1 cellular context compared by ENCODE assay signal in the genomic region with DNA sequence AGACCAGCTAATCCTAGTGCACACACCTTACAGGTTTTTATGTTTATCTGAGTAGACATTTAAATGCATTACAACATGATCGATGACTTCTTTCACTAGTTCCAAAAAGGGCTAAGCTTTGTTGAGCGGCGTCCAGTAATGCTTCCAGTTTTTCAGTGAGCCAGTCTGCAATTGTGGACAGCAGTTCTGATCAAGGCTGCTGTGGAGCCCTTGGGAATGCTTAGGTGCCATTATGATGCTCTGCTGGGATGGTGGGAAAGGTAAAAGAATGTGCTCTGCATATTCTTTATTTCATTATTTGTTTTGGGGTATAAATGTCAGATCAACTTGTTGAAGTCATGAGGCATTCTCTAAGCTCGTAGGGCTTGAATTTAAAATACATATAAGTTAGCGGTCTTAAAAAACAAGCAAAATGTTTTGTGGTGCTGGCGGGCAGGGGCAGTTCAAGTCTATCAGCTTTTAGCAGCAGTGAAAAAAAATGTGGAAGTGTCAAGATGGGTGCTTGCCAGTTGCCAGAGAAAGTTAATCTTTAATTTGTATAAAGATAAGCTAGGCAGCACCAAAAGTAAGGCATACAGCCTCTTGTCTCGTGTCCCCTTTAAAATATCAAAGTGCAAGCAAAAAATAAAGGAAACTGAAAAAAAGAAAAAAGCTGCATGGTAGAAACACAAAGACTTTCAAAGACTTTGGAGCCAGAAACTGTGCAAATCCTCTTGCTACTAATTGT.
TF ChIP-seq lines count a peak whose summit lies in the region.

No MANE protein-coding gene starts in this region.

TF ChIP-seq in GM12878, 131 proteins besides CTCF, POLR2A, EP300 and RAD21 (continued from another document):
- peak; percentile 36; the same call in 1 of the 2 replicates for TF ChIP-seq MLLT1 (IDR thresholded peaks at IDR 0.05)
- no peak for TF ChIP-seq NR2C2 (IDR thresholded peaks at IDR 0.05; ENCODE audit: borderline replicate concordance, control insufficient read depth, insufficient read length, low read depth)
- no peak for TF ChIP-seq LARP7 (IDR thresholded peaks at IDR 0.05)
- TF ChIP-seq SMAD5 (IDR thresholded peaks at IDR 0.05; ENCODE audit: low read depth), result 0 out of 2 replicates have a peak, but pooled peaks have one; percentile 31
- TF ChIP-seq IKZF1 (conservative IDR thresholded peaks at IDR 0.05), result no peak
- TF ChIP-seq, protein P1, sequence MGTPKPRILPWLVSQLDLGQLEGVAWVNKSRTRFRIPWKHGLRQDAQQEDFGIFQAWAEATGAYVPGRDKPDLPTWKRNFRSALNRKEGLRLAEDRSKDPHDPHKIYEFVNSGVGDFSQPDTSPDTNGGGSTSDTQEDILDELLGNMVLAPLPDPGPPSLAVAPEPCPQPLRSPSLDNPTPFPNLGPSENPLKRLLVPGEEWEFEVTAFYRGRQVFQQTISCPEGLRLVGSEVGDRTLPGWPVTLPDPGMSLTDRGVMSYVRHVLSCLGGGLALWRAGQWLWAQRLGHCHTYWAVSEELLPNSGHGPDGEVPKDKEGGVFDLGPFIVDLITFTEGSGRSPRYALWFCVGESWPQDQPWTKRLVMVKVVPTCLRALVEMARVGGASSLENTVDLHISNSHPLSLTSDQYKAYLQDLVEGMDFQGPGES (IDR thresholded peaks at IDR 0.05), result no peak
